In genomic region chr6:125821825-125822281, GRCh38 we compare ENCODE assay signal across 1 cellular context.
TF ChIP-seq lines count a peak whose summit lies in the region.

No MANE protein-coding gene starts in this region.

TF ChIP-seq in HepG2, 621 proteins besides CTCF, POLR2A, EP300 and RAD21 (continued from another document and continues in another):
- TF ChIP-seq HNF1A (IDR thresholded peaks at IDR 0.05; ENCODE audit: low read depth) (no peak), HNF1A (CRISPR knock-in tag; IDR thresholded peaks at IDR 0.05; ENCODE audit: borderline replicate concordance) (peak; percentile 39; the same call in 1 of the 2 replicates), TFDP2 (CRISPR knock-in tag; IDR thresholded peaks at IDR 0.05) (peak; percentile 45; the same call in 1 of the 2 replicates), ZNF513 (CRISPR knock-in tag; conservative IDR thresholded peaks at IDR 0.05) (no peak), FOXA3 (CRISPR knock-in tag; IDR thresholded peaks at IDR 0.05) (peak; percentile 55), DNMT3B (CRISPR knock-in tag; conservative IDR thresholded peaks at IDR 0.05) (no peak), ZNF800 (CRISPR knock-in tag; IDR thresholded peaks at IDR 0.05) (no peak), HDAC2 (CRISPR knock-in tag; IDR thresholded peaks at IDR 0.05) (peak; percentile 78; the same call in 1 of the 2 replicates), ZNF317 (CRISPR knock-in tag; IDR thresholded peaks at IDR 0.05) (0 out of 2 replicates have a peak, but pooled peaks have one; percentile 47), HMG20B (CRISPR knock-in tag; conservative IDR thresholded peaks at IDR 0.05) (0 out of 2 replicates have a peak, but pooled peaks have one; percentile 35), GFI1 (CRISPR knock-in tag; IDR thresholded peaks at IDR 0.05; ENCODE audit: borderline replicate concordance) (peak; percentile 55; the same call in 1 of the 2 replicates), TOPORS (CRISPR knock-in tag; IDR thresholded peaks at IDR 0.05) (no peak), HMG20A (CRISPR knock-in tag; IDR thresholded peaks at IDR 0.05; ENCODE audit: borderline replicate concordance) (peak; percentile 37; the same call in 1 of the 2 replicates), TBX2 (CRISPR knock-in tag; IDR thresholded peaks at IDR 0.05; ENCODE audit: borderline replicate concordance) (peak; percentile 80), ZNF367 (CRISPR knock-in tag; IDR thresholded peaks at IDR 0.05; ENCODE audit: borderline replicate concordance) (no peak), NCOA2 (CRISPR knock-in tag; IDR thresholded peaks at IDR 0.05) (peak; percentile 58; the same call in 1 of the 2 replicates), TCF7 (IDR thresholded peaks at IDR 0.05; ENCODE audit: low read depth) (0 out of 2 replicates have a peak, but pooled peaks have one; percentile 31), TBX3 (IDR thresholded peaks at IDR 0.05; ENCODE audit: borderline replicate concordance) (peak; percentile 25; the same call in 1 of the 2 replicates), TFAP4 (IDR thresholded peaks at IDR 0.05; ENCODE audit: borderline replicate concordance, low read depth) (no peak), TAF15 (IDR thresholded peaks at IDR 0.05; ENCODE audit: low read depth, low read length, poor library complexity, severe bottlenecking) (no peak), ZNF878 (CRISPR knock-in tag; IDR thresholded peaks at IDR 0.05) (peak; percentile 77; the same call in 1 of the 2 replicates), TEAD3 (CRISPR knock-in tag; optimal IDR thresholded peaks at IDR 0.05; ENCODE audit: borderline replicate concordance) (peak; percentile 63), USF2 (IDR thresholded peaks at IDR 0.05; ENCODE audit: low read depth, low read length) (peak; percentile 71), USF2 (CRISPR knock-in tag; IDR thresholded peaks at IDR 0.05; ENCODE audit: borderline replicate concordance) (peak; percentile 73; the same call in 1 of the 2 replicates), MAX (IDR thresholded peaks at IDR 0.05) (peak; percentile 85), SOX13 (IDR thresholded peaks at IDR 0.05) (no peak), SOX13 (CRISPR knock-in tag; conservative IDR thresholded peaks at IDR 0.05 in 1 of 2, IDR thresholded peaks at IDR 0.05 in 1 of 2) (peak in 1 of 2 experiments; percentile 89; a peak in 2 of 4 replicates), CENPT (CRISPR knock-in tag; IDR thresholded peaks at IDR 0.05; ENCODE audit: low read depth) (no peak), MIER3 (CRISPR knock-in tag; IDR thresholded peaks at IDR 0.05; ENCODE audit: borderline replicate concordance) (no peak), SKI (IDR thresholded peaks at IDR 0.05; ENCODE audit: partially characterized antibody) (no peak), NR2F1 (CRISPR knock-in tag; IDR thresholded peaks at IDR 0.05) (0 out of 4 replicates have a peak, but pooled peaks of 1 of the 2 experiments have one; percentile 18), MED8 (CRISPR knock-in tag; IDR thresholded peaks at IDR 0.05; ENCODE audit: insufficient replicate concordance) (peak; percentile 29), ZBTB37 (CRISPR knock-in tag; IDR thresholded peaks at IDR 0.05) (0 out of 2 replicates have a peak, but pooled peaks have one; percentile 35), ZNF329 (CRISPR knock-in tag; IDR thresholded peaks at IDR 0.05; ENCODE audit: low read depth) (no peak), NCOR1 (IDR thresholded peaks at IDR 0.05; ENCODE audit: borderline replicate concordance, low read length) (peak; percentile 72; the same call in 1 of the 2 replicates), CREM (IDR thresholded peaks at IDR 0.05) (peak; percentile 30; the same call in 1 of the 2 replicates), CREM (CRISPR knock-in tag; IDR thresholded peaks at IDR 0.05) (no peak), NFYB (CRISPR knock-in tag; IDR thresholded peaks at IDR 0.05) (no peak), ZNF124 (CRISPR knock-in tag; IDR thresholded peaks at IDR 0.05) (no peak), DMTF1 (CRISPR knock-in tag; IDR thresholded peaks at IDR 0.05) (no peak), TGIF2 (CRISPR knock-in tag; IDR thresholded peaks at IDR 0.05) (peak; percentile 41; the same call in 1 of the 2 replicates), HIC2 (CRISPR knock-in tag; IDR thresholded peaks at IDR 0.05; ENCODE audit: low read depth) (peak; percentile 53; the same call in 1 of the 2 replicates), RAD51 (IDR thresholded peaks at IDR 0.05; ENCODE audit: borderline replicate concordance) (peak; percentile 30; the same call in 1 of the 2 replicates), FOXA1 (IDR thresholded peaks at IDR 0.05) (no peak), FOXA1 (CRISPR knock-in tag; IDR thresholded peaks at IDR 0.05) (peak; percentile 35; the same call in 1 of the 2 replicates)
